1 cellular context compared by ENCODE assay signal in the genomic region with DNA sequence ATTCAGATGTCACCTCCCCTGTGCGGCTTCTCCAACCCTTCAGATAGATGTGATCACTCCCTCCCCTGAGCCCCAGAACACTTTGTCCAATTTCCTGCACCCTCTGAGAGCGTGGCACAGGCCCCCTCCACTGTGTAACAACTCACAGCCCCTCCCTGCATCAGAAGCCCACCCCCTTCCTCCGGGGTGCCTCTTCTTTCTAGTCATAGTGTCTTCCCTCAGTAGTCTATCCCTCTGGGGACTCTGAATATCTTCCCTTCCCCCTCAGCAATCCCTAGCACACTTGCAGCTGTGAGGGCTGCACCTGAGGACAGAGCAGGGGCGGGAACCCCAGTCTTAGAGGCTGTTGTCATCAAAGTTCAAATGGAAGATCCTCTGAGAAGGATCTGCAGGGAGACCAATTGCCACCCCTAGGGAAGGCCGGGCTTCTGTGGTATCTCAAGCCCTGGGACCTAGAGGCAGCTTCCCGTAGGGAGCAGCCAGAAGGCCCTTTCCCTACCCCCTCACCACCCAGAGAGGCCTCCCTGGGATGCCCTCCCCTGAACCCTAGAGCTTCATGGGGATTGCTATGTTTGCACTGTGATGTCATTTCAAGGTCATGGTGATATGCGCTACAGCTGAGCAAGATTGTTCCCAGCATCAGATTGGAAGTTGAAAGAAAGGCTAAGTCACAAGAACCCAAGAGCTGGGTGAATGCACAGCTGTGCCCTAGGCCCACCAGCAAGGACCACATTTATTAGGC.
TF ChIP-seq lines count a peak whose summit lies in the region.

No MANE protein-coding gene starts in this region.

TF ChIP-seq in HepG2, 621 proteins besides CTCF, POLR2A, EP300 and RAD21 (continued from another document and continues in another):
- TF ChIP-seq, protein P1, sequence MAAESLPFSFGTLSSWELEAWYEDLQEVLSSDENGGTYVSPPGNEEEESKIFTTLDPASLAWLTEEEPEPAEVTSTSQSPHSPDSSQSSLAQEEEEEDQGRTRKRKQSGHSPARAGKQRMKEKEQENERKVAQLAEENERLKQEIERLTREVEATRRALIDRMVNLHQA (CRISPR knock-in tag; IDR thresholded peaks at IDR 0.05), result no peak
- TF ChIP-seq KDM5B (CRISPR knock-in tag; IDR thresholded peaks at IDR 0.05; ENCODE audit: borderline replicate concordance), result no peak
- no peak for TF ChIP-seq POLR2G (IDR thresholded peaks at IDR 0.05; ENCODE audit: low read depth, low read length)
- no peak for TF ChIP-seq PAF1 (CRISPR knock-in tag; IDR thresholded peaks at IDR 0.05)
- TF ChIP-seq STAT5B (CRISPR knock-in tag; IDR thresholded peaks at IDR 0.05), result no peak
- TF ChIP-seq HMG20B (CRISPR knock-in tag; conservative IDR thresholded peaks at IDR 0.05), result peak; percentile 55; the same call in 1 of the 2 replicates
- TF ChIP-seq ZFP1 (CRISPR knock-in tag; IDR thresholded peaks at IDR 0.05), result 0 out of 2 replicates have a peak, but pooled peaks have one; percentile 52
- TF ChIP-seq, protein P2, sequence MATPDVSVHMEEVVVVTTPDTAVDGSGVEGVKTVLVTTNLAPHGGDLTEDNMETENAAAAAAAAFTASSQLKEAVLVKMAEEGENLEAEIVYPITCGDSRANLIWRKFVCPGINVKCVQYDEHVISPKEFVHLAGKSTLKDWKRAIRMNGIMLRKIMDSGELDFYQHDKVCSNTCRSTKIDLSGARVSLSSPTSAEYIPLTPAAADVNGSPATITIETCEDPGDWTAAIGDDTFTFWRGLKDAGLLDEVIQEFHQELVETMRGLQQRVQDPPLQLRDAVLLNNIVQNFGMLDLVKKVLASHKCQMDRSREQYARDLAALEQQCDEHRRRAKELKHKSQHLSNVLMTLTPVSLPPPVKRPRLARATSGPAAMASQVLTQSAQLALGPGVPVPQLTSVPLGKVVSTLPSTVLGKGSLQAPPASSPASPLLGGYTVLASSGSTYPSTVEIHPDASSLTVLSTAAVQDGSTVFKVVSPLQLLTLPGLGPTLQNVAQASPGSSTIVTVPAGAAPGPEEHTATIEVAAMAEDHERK (CRISPR knock-in tag; IDR thresholded peaks at IDR 0.05; ENCODE audit: low read depth), result no peak
- no peak for TF ChIP-seq PAWR (CRISPR knock-in tag; IDR thresholded peaks at IDR 0.05; ENCODE audit: borderline replicate concordance)
- TF ChIP-seq SMARCC2 (IDR thresholded peaks at IDR 0.05), result no peak
- TF ChIP-seq HOXD1 (CRISPR knock-in tag; IDR thresholded peaks at IDR 0.05), result no peak
- TF ChIP-seq ZNF549 (CRISPR knock-in tag; IDR thresholded peaks at IDR 0.05), result no peak
- no peak for TF ChIP-seq DNMT3B (CRISPR knock-in tag; conservative IDR thresholded peaks at IDR 0.05)
- TF ChIP-seq ZNF383 (CRISPR knock-in tag; IDR thresholded peaks at IDR 0.05; ENCODE audit: borderline replicate concordance), result no peak
- no peak for TF ChIP-seq TCF7L2 (IDR thresholded peaks at IDR 0.05; ENCODE audit: low read depth, low read length)
- TF ChIP-seq, protein P3, sequence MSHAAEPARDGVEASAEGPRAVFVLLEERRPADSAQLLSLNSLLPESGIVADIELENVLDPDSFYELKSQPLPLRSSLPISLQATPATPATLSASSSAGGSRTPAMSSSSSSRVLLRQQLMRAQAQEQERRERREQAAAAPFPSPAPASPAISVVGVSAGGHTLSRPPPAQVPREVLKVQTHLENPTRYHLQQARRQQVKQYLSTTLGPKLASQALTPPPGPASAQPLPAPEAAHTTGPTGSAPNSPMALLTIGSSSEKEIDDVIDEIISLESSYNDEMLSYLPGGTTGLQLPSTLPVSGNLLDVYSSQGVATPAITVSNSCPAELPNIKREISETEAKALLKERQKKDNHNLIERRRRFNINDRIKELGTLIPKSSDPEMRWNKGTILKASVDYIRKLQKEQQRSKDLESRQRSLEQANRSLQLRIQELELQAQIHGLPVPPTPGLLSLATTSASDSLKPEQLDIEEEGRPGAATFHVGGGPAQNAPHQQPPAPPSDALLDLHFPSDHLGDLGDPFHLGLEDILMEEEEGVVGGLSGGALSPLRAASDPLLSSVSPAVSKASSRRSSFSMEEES (CRISPR knock-in tag; IDR thresholded peaks at IDR 0.05), result no peak
- TF ChIP-seq, protein P4, sequence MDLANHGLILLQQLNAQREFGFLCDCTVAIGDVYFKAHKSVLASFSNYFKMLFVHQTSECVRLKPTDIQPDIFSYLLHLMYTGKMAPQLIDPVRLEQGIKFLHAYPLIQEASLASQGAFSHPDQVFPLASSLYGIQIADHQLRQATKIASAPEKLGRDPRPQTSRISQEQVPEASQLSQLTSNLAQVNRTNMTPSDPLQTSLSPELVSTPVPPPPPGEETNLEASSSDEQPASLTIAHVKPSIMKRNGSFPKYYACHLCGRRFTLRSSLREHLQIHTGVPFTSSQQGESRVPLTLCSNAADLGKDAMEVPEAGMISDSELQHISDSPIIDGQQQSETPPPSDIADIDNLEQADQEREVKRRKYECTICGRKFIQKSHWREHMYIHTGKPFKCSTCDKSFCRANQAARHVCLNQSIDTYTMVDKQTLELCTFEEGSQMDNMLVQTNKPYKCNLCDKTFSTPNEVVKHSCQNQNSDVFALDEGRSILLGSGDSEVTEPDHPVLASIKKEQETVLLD (CRISPR knock-in tag; IDR thresholded peaks at IDR 0.05; ENCODE audit: low read depth), result no peak
- TF ChIP-seq ZNF292 (CRISPR knock-in tag; IDR thresholded peaks at IDR 0.05; ENCODE audit: borderline replicate concordance, low read depth), result no peak
- no peak for TF ChIP-seq ZNF34 (CRISPR knock-in tag; IDR thresholded peaks at IDR 0.05; ENCODE audit: borderline replicate concordance)
- no peak for TF ChIP-seq ZNF136 (CRISPR knock-in tag; IDR thresholded peaks at IDR 0.05; ENCODE audit: low read depth)
- TF ChIP-seq HDAC6 (IDR thresholded peaks at IDR 0.05; ENCODE audit: low read depth, low read length), result no peak
- no peak for TF ChIP-seq ZNF260 (CRISPR knock-in tag; IDR thresholded peaks at IDR 0.05; ENCODE audit: borderline replicate concordance, low read depth)
- TF ChIP-seq ZNF552 (CRISPR knock-in tag; IDR thresholded peaks at IDR 0.05; ENCODE audit: borderline replicate concordance), result no peak
- no peak for TF ChIP-seq RBAK (CRISPR knock-in tag; IDR thresholded peaks at IDR 0.05)
- no peak for TF ChIP-seq HHEX (CRISPR knock-in tag; IDR thresholded peaks at IDR 0.05)
- no peak for TF ChIP-seq SRSF1 (optimal IDR thresholded peaks at IDR 0.05; ENCODE audit: low read depth, low read length)
- 0 out of 2 replicates have a peak, but pooled peaks have one; percentile 42 for TF ChIP-seq ATF7 (IDR thresholded peaks at IDR 0.05)
- TF ChIP-seq ATF7 (CRISPR knock-in tag; IDR thresholded peaks at IDR 0.05), result peak; percentile 83
- TF ChIP-seq GTF3A (CRISPR knock-in tag; conservative IDR thresholded peaks at IDR 0.05), result no peak
- TF ChIP-seq, protein P5, sequence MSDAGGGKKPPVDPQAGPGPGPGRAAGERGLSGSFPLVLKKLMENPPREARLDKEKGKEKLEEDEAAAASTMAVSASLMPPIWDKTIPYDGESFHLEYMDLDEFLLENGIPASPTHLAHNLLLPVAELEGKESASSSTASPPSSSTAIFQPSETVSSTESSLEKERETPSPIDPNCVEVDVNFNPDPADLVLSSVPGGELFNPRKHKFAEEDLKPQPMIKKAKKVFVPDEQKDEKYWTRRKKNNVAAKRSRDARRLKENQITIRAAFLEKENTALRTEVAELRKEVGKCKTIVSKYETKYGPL (CRISPR knock-in tag; IDR thresholded peaks at IDR 0.05), result no peak
- TF ChIP-seq ZNF839 (CRISPR knock-in tag; IDR thresholded peaks at IDR 0.05; ENCODE audit: borderline replicate concordance), result no peak
- TF ChIP-seq, protein P6, sequence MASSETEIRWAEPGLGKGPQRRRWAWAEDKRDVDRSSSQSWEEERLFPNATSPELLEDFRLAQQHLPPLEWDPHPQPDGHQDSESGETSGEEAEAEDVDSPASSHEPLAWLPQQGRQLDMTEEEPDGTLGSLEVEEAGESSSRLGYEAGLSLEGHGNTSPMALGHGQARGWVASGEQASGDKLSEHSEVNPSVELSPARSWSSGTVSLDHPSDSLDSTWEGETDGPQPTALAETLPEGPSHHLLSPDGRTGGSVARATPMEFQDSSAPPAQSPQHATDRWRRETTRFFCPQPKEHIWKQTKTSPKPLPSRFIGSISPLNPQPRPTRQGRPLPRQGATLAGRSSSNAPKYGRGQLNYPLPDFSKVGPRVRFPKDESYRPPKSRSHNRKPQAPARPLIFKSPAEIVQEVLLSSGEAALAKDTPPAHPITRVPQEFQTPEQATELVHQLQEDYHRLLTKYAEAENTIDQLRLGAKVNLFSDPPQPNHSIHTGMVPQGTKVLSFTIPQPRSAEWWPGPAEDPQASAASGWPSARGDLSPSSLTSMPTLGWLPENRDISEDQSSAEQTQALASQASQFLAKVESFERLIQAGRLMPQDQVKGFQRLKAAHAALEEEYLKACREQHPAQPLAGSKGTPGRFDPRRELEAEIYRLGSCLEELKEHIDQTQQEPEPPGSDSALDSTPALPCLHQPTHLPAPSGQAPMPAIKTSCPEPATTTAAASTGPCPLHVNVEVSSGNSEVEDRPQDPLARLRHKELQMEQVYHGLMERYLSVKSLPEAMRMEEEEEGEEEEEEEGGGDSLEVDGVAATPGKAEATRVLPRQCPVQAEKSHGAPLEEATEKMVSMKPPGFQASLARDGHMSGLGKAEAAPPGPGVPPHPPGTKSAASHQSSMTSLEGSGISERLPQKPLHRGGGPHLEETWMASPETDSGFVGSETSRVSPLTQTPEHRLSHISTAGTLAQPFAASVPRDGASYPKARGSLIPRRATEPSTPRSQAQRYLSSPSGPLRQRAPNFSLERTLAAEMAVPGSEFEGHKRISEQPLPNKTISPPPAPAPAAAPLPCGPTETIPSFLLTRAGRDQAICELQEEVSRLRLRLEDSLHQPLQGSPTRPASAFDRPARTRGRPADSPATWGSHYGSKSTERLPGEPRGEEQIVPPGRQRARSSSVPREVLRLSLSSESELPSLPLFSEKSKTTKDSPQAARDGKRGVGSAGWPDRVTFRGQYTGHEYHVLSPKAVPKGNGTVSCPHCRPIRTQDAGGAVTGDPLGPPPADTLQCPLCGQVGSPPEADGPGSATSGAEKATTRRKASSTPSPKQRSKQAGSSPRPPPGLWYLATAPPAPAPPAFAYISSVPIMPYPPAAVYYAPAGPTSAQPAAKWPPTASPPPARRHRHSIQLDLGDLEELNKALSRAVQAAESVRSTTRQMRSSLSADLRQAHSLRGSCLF (CRISPR knock-in tag; IDR thresholded peaks at IDR 0.05; ENCODE audit: borderline replicate concordance), result no peak
- TF ChIP-seq ZFP36L2 (CRISPR knock-in tag; IDR thresholded peaks at IDR 0.05), result no peak
- no peak for TF ChIP-seq ZNF30 (CRISPR knock-in tag; IDR thresholded peaks at IDR 0.05)
- TF ChIP-seq EED (CRISPR knock-in tag; IDR thresholded peaks at IDR 0.05), result no peak
- TF ChIP-seq SP2 (CRISPR knock-in tag; IDR thresholded peaks at IDR 0.05), result no peak
- TF ChIP-seq JUND (CRISPR knock-in tag; IDR thresholded peaks at IDR 0.05), result no peak
- TF ChIP-seq ZKSCAN5 (CRISPR knock-in tag; IDR thresholded peaks at IDR 0.05), result no peak
- TF ChIP-seq JUNB (CRISPR knock-in tag; IDR thresholded peaks at IDR 0.05; ENCODE audit: borderline replicate concordance), result no peak
- no peak for TF ChIP-seq ZNF619 (CRISPR knock-in tag; IDR thresholded peaks at IDR 0.05)
- no peak for TF ChIP-seq CCDC6 (CRISPR knock-in tag; IDR thresholded peaks at IDR 0.05)
- TF ChIP-seq, protein P7, sequence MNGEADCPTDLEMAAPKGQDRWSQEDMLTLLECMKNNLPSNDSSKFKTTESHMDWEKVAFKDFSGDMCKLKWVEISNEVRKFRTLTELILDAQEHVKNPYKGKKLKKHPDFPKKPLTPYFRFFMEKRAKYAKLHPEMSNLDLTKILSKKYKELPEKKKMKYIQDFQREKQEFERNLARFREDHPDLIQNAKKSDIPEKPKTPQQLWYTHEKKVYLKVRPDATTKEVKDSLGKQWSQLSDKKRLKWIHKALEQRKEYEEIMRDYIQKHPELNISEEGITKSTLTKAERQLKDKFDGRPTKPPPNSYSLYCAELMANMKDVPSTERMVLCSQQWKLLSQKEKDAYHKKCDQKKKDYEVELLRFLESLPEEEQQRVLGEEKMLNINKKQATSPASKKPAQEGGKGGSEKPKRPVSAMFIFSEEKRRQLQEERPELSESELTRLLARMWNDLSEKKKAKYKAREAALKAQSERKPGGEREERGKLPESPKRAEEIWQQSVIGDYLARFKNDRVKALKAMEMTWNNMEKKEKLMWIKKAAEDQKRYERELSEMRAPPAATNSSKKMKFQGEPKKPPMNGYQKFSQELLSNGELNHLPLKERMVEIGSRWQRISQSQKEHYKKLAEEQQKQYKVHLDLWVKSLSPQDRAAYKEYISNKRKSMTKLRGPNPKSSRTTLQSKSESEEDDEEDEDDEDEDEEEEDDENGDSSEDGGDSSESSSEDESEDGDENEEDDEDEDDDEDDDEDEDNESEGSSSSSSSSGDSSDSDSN (CRISPR knock-in tag; IDR thresholded peaks at IDR 0.05), result no peak
- TF ChIP-seq NR2F1 (CRISPR knock-in tag; IDR thresholded peaks at IDR 0.05), result peak in 1 of 2 experiments; percentile 57; a peak in 1 of 4 replicates
- TF ChIP-seq, protein P8, sequence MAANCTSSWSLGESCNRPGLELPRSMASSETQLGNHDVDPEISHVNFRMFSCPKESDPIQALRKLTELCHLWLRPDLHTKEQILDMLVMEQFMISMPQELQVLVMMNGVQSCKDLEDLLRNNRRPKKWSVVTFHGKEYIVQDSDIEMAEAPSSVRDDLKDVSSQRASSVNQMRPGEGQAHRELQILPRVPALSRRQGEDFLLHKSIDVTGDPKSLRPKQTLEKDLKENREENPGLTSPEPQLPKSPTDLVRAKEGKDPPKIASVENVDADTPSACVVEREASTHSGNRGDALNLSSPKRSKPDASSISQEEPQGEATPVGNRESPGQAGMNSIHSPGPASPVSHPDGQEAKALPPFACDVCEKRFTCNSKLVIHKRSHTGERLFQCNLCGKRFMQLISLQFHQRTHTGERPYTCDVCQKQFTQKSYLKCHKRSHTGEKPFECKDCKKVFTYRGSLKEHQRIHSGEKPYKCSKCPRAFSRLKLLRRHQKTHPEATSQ (CRISPR knock-in tag; IDR thresholded peaks at IDR 0.05; ENCODE audit: borderline replicate concordance), result no peak
